In the genomic region with DNA sequence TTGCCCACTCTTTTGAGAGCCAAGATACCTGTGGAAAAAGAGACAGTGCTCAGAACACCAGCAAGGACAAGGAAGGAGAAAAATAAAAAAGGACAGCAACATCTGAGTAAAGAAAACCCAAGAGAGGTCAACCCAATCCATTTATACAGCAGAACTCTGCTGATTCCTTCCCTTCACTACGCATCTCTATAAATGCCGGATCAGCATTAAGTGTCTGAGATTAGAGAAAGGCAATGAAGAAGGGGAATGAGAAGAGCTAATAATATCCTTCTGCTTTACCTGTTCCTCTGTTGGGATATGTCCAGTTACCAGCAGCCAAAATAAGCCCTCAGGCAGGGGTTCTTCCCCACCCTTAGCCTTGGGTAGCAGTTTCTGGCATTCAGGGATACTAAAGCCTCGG, we compare ENCODE assay signal across 1 cellular context.
A peak's percentile ranks its signal among the peaks of the same experiment; 100 is the strongest.
TF ChIP-seq lines count a peak whose summit lies in the region.

No MANE protein-coding gene starts in this region.

TF ChIP-seq in HepG2, 621 proteins besides CTCF, POLR2A, EP300 and RAD21:
- TF ChIP-seq SMYD3 (CRISPR knock-in tag; IDR thresholded peaks at IDR 0.05) (no peak), ZNF605 (CRISPR knock-in tag; IDR thresholded peaks at IDR 0.05) (no peak), ZNF264 (CRISPR knock-in tag; IDR thresholded peaks at IDR 0.05) (no peak), PITX1 (CRISPR knock-in tag; IDR thresholded peaks at IDR 0.05) (no peak), ARID2 (CRISPR knock-in tag; IDR thresholded peaks at IDR 0.05; ENCODE audit: borderline replicate concordance) (no peak), ZNF326 (CRISPR knock-in tag; IDR thresholded peaks at IDR 0.05; ENCODE audit: borderline replicate concordance) (no peak), NFRKB (IDR thresholded peaks at IDR 0.05) (no peak), MAFK (conservative IDR thresholded peaks at IDR 0.05 in 1 of 2, IDR thresholded peaks at IDR 0.05 in 1 of 2; ENCODE audit: low read length in 2 of 2) (peak; percentile 91 to 94), ATF1 (CRISPR knock-in tag; IDR thresholded peaks at IDR 0.05) (no peak), RFX1 (IDR thresholded peaks at IDR 0.05) (no peak), GATAD2A (CRISPR knock-in tag; IDR thresholded peaks at IDR 0.05) (no peak), NKX3-1 (CRISPR knock-in tag; IDR thresholded peaks at IDR 0.05) (no peak), ZC3H4 (CRISPR knock-in tag; IDR thresholded peaks at IDR 0.05; ENCODE audit: borderline replicate concordance) (no peak), MAFF (IDR thresholded peaks at IDR 0.05; ENCODE audit: low read depth, low read length) (peak; percentile 92)
- TF ChIP-seq, protein P1, sequence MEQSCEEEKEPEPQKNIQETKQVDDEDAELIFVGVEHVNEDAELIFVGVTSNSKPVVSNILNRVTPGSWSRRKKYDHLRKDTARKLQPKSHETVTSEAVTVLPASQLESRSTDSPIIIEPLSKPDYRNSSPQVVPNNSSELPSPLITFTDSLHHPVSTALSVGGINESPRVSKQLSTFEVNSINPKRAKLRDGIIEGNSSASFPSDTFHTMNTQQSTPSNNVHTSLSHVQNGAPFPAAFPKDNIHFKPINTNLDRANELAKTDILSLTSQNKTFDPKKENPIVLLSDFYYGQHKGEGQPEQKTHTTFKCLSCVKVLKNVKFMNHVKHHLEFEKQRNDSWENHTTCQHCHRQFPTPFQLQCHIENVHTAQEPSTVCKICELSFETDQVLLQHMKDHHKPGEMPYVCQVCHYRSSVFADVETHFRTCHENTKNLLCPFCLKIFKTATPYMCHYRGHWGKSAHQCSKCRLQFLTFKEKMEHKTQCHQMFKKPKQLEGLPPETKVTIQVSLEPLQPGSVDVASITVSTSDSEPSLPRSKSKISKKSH (CRISPR knock-in tag; IDR thresholded peaks at IDR 0.05; ENCODE audit: borderline replicate concordance), result no peak
- TF ChIP-seq, protein P2, sequence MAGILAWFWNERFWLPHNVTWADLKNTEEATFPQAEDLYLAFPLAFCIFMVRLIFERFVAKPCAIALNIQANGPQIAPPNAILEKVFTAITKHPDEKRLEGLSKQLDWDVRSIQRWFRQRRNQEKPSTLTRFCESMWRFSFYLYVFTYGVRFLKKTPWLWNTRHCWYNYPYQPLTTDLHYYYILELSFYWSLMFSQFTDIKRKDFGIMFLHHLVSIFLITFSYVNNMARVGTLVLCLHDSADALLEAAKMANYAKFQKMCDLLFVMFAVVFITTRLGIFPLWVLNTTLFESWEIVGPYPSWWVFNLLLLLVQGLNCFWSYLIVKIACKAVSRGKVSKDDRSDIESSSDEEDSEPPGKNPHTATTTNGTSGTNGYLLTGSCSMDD (CRISPR knock-in tag; IDR thresholded peaks at IDR 0.05), result no peak
- TF ChIP-seq, protein P3, sequence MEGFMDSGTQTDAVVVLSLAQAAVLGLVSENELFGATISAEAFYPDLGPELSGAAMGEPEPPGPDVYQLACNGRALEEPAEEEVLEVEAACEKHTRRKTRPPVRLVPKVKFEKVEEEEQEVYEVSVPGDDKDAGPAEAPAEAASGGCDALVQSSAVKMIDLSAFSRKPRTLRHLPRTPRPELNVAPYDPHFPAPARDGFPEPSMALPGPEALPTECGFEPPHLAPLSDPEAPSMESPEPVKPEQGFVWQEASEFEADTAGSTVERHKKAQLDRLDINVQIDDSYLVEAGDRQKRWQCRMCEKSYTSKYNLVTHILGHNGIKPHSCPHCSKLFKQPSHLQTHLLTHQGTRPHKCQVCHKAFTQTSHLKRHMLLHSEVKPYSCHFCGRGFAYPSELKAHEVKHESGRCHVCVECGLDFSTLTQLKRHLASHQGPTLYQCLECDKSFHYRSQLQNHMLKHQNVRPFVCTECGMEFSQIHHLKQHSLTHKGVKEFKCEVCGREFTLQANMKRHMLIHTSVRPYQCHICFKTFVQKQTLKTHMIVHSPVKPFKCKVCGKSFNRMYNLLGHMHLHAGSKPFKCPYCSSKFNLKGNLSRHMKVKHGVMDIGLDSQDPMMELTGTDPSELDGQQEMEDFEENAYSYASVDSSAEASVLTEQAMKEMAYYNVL (CRISPR knock-in tag; IDR thresholded peaks at IDR 0.05; ENCODE audit: borderline replicate concordance), result no peak
- TF ChIP-seq, protein P4, sequence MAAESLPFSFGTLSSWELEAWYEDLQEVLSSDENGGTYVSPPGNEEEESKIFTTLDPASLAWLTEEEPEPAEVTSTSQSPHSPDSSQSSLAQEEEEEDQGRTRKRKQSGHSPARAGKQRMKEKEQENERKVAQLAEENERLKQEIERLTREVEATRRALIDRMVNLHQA (CRISPR knock-in tag; IDR thresholded peaks at IDR 0.05), result no peak
